Comparison of ENCODE assay signal across 27 cellular contexts in genomic region chr1:98107256-98107655, GRCh38.
"Had no signal": no experiment of that assay in that cellular context is flagged by ENCODE, and none has a peak within 500 bp of the region (broad histone marks: within the 10 kb centered on the region; RNA-seq: fewer than 3 reads in every experiment).

No MANE protein-coding gene starts in this region.

- ATAC-seq: stimulated activated effector memory CD8-positive, alpha-beta T cell treated with anti-CD3 and anti-CD28 coated beads, Interleukin-12 subunit alpha, Interleukin-12 subunit beta, amount 100 ng/mL, for 72 hours; stimulated activated memory B cell treated with anti-CD40 and anti-IgM and Interleukin-4, amounts not matched to agents 10 μg/mL and 1 μg/mL and 100 μg/mL, for 72 hours; stimulated activated naive B cell treated with anti-CD40 and anti-IgM and Interleukin-4, amounts not matched to agents 10 μg/mL and 1 μg/mL and 100 μg/mL, for 72 hours; stimulated activated naive CD8-positive, alpha-beta T cell treated with anti-CD3 and anti-CD28 coated beads, Interleukin-15, amount 100 ng/mL, for 72 hours; stimulated activated naive CD8-positive, alpha-beta T cell treated with anti-CD3 and anti-CD28 coated beads, Interleukin-15, Interleukin-2, amounts not matched to agents 100 U/mL and 50 U/mL, for 24 hours; upper lobe of right lung had no signal

- H3K36me3 ChIP-seq: stomach, suprapubic skin, thoracic aorta, thyroid gland, tibial artery, tibial nerve, transverse colon, upper lobe of left lung, upper lobe of right lung, uterus, vagina had no signal

- FAIRE-seq: urothelium cell line had no signal

- H3K4me1 ChIP-seq: testis, thyroid gland, transverse colon, upper lobe of left lung, upper lobe of right lung, uterus, vagina had no signal

- H3K27me3 ChIP-seq: stomach, suprapubic skin, testis, thyroid gland, tibial artery, tibial nerve, transverse colon, upper lobe of left lung, upper lobe of right lung, uterus, vagina had no signal

- H3K27ac ChIP-seq: stomach, suprapubic skin, testis, thoracic aorta, thyroid gland, tibial artery, tibial nerve, transverse colon, upper lobe of left lung, upper lobe of right lung, uterus, vagina had no signal

- DNase-seq: stimulated activated CD4-positive, alpha-beta T cell treated with anti-CD3 and anti-CD28 coated beads, Interleukin-2, amount 100 ng/mL, for 48 hours; stimulated activated CD4-positive, alpha-beta T cell treated with anti-CD3 and anti-CD28 coated beads, Interleukin-4, amount 100 ng/mL, for 1 hour; stimulated activated CD4-positive, alpha-beta T cell treated with anti-CD3 and anti-CD28 coated beads, Interleukin-4, amount 100 ng/mL, for 24 hours; stimulated activated CD4-positive, alpha-beta T cell treated with anti-CD3 and anti-CD28 coated beads, Interleukin-4, amount 100 ng/mL, for 4 hours; stimulated activated CD8-positive, alpha-beta memory T cell treated with anti-CD3 and anti-CD28 coated beads, Interleukin-4, amount 100 ng/mL, for 48 hours; stimulated activated naive B cell treated with anti-CD40 and anti-IgM and Interleukin-4, amounts not matched to agents 10 μg/mL and 1 μg/mL and 100 μg/mL, for 72 hours; stimulated activated naive CD4-positive, alpha-beta T cell; stimulated activated naive CD4-positive, alpha-beta T cell treated with Interleukin-2 at 50 U/mL for 16 hours; stimulated activated naive CD8-positive, alpha-beta T cell treated with anti-CD3 and anti-CD28 coated beads, Interleukin-15, amount 100 ng/mL, for 72 hours; stimulated activated naive CD8-positive, alpha-beta T cell treated with anti-CD3 and anti-CD28 coated beads, Interleukin-15, Interleukin-2, amounts not matched to agents 100 U/mL and 50 U/mL, for 24 hours; stomach; substantia nigra; testis; thyroid gland; tibial artery; transverse colon; trophoblast cell; upper lobe of left lung; upper lobe of right lung; uterus had no signal

- H3K9me3 ChIP-seq: testis, thyroid gland, vagina had no signal

- H3K4me3 ChIP-seq: stomach, suprapubic skin, testis, thoracic aorta, thyroid gland, tibial artery, tibial nerve, transverse colon, upper lobe of left lung, upper lobe of right lung, uterus, vagina had no signal
